In genomic region chr1:7671676-7672075, GRCh38 we compare ENCODE assay signal across 20 cellular contexts.
"Had no signal": no experiment of that assay in that cellular context is flagged by ENCODE, and none has a peak within 500 bp of the region (broad histone marks: within the 10 kb centered on the region; RNA-seq: fewer than 3 reads in every experiment).

No MANE protein-coding gene starts in this region.

- H3K27ac ChIP-seq: ascending aorta, body of pancreas, cardiac muscle cell had no signal

- DNase-seq: activated CD4-positive, alpha-beta T cell treated with anti-CD3 and anti-CD28 coated beads for 4 hours; activated CD8-positive, alpha-beta memory T cell treated with anti-CD3 and anti-CD28 coated beads, Interleukin-2, amount 50 U/mL, for 48 hours; activated CD8-positive, alpha-beta T cell treated with anti-CD3 and anti-CD28 coated beads for 36 hours; activated T-cell treated with anti-CD3 and anti-CD28 coated beads, Interleukin-2, amount 50 U/mL, for 1 hour; body of pancreas; Karpas-422; MM.1S; NCI-H1105; NCI-H146; NCI-H187 treated with DMSO at 0.1 percent for 48 hours; NCI-H2081 treated with DMSO at 0.1 percent for 48 hours; NCI-H446; NCI-H524; PC-3; SHP77 treated with DMSO at 0.1 percent for 48 hours; T-cell had no signal

- H3K4me3 ChIP-seq: ascending aorta, body of pancreas, cardiac muscle cell had no signal

- FAIRE-seq: RCC 7860 had no signal

- ATAC-seq: activated CD4-positive, CD25-positive, alpha-beta regulatory T cell treated with anti-CD3 and anti-CD28 coated beads, Interleukin-2, amount 50 U/mL, for 24 hours; activated CD8-positive, alpha-beta T cell treated with anti-CD3 and anti-CD28 coated beads for 36 hours; body of pancreas; PC-3; T-cell had no signal

- H3K27me3 ChIP-seq: ascending aorta, body of pancreas, cardiac muscle cell had no signal

- H3K36me3 ChIP-seq: ascending aorta, cardiac muscle cell had no signal

- H3K9me3 ChIP-seq: ascending aorta, body of pancreas had no signal

- H3K4me1 ChIP-seq: ascending aorta had no signal
